Comparison of ENCODE assay signal across 21 cellular contexts in the genomic region with DNA sequence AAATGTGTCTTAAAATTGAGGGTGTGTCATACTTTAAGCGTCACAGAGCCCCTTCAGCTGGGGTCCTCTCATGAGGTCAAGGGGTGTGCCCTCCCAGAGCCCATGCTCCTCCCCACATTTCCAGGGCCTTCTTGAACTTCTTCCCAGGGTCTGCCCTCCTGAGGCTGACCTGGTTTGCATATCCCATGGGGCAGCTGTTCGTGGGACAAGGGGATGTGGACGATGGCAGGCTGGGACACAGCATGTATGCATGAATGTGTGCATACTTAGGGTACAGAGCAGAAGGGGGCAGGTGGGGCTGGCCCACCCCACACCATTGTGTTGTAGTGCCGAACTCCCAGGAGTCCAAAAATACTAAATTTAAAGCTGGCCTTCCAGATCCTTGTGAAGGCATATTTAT. TPM values are rescaled to one million over a fixed set of nuclear protein-coding genes. Genes with fewer than 3 reads are reported as not detected.
A peak's percentile ranks its signal among the peaks of the same experiment; 100 is the strongest.
DNase-seq lines count a peak whose midpoint lies in the region; ATAC-seq, FAIRE-seq and TF ChIP-seq lines count a peak whose summit lies in the region.
"Had no signal": no experiment of that assay in that cellular context is flagged by ENCODE, and none has a peak within 500 bp of the region (broad histone marks: within the 10 kb centered on the region; RNA-seq: fewer than 3 reads in every experiment).

No MANE protein-coding gene starts in this region.

- no peak overlapping the region for H2BK5ac ChIP-seq in neuronal stem cell (ENCODE audit: low read length)

- TF ChIP-seq POLR2A in heart left ventricle (IDR thresholded peaks at IDR 0.05) (no peak), GM12891 (IDR thresholded peaks at IDR 0.05; ENCODE audit: low read depth, low read length) (no peak)

- H3K9me3 ChIP-seq in heart left ventricle (no peaks in the 10 kb centered on the region), heart right ventricle (peaks cover 0 to 5% (median 0%) of the 10 kb centered on the region in 11 donors), RWPE2 (ENCODE audit: severe bottlenecking) (no peaks in the 10 kb centered on the region), neuronal stem cell (replicated peaks in 1 of 2; ENCODE audit: control insufficient read depth in 2 of 2, insufficient read depth in 1 of 2, low read depth in 1 of 2, low read length in 2 of 2) (no peaks in the 10 kb centered on the region)
- H3K9me3 ChIP-seq: SJSA1 had no signal

- H3K4me3 ChIP-seq in heart left ventricle (no peak overlapping the region), heart right ventricle (no peak overlapping the region), RWPE2 (ENCODE audit: severe bottlenecking) (no peak overlapping the region), neuronal stem cell (ENCODE audit: low read length in 2 of 2) (no peak overlapping the region)
- H3K4me3 ChIP-seq: SJSA1 had no signal

- FAIRE-seq in GM12891 (lab: Jason Lieb, UNC): no peak
- FAIRE-seq: A204.1 had no signal

- H2AFZ ChIP-seq in neuronal stem cell (ENCODE audit: low read length): no peak overlapping the region

- no peak overlapping the region for H4K8ac ChIP-seq in neuronal stem cell (ENCODE audit: low read depth, low read length)

- H3K23ac ChIP-seq in neuronal stem cell (ENCODE audit: low read depth, low read length, poor library complexity): no peak overlapping the region

- H3K27ac ChIP-seq in heart left ventricle: no peak overlapping the region
- H3K27ac ChIP-seq in heart right ventricle: no peak overlapping the region
- no peak overlapping the region for H3K27ac ChIP-seq in RWPE2 (ENCODE audit: poor library complexity, severe bottlenecking)
- H3K27ac ChIP-seq in neuronal stem cell (replicated peaks; ENCODE audit: low read length): no peak overlapping the region
- H3K27ac ChIP-seq: SJSA1 had no signal

- no peak for TF ChIP-seq CTCF in heart left ventricle (IDR thresholded peaks at IDR 0.05)
- TF ChIP-seq CTCF in heart right ventricle (IDR thresholded peaks at IDR 0.05): no peak
- no peak for TF ChIP-seq CTCF in RWPE2 (IDR thresholded peaks at IDR 0.05; ENCODE audit: poor library complexity, severe bottlenecking)

- no peak overlapping the region for H3K4ac ChIP-seq in neuronal stem cell (ENCODE audit: low read length)

- no peak overlapping the region for H2BK12ac ChIP-seq in neuronal stem cell (ENCODE audit: low read length)

- H2AK5ac ChIP-seq in neuronal stem cell (ENCODE audit: low read depth, low read length): peak overlapping the region; percentile 86

- ATAC-seq in heart left ventricle (no peak), heart right ventricle (no peak), RWPE2 (ENCODE audit: low read depth) (no peak)
- ATAC-seq: Panc1 had no signal

- no peak overlapping the region for H3K18ac ChIP-seq in neuronal stem cell (ENCODE audit: low read length)

- H4K91ac ChIP-seq in neuronal stem cell (ENCODE audit: low read depth, low read length, poor library complexity): no peak overlapping the region

- DNase-seq in heart left ventricle (peak in 3 of 5 donors; percentile 11 to 14 (median 11)), heart right ventricle (no peak), RWPE2 (ENCODE audit: low spot score) (peak; percentile 42), neuronal stem cell (ENCODE audit: low spot score) (no peak), mesenteric fat pad (ENCODE audit: low spot score) (no peak), GM12891 (ENCODE audit: insufficient read length, low spot score) (no peak)
- no peak for DNase-seq in activated naive CD4-positive, alpha-beta T cell treated with anti-CD3 and anti-CD28 coated beads, Interleukin-2, amount 50 U/mL, for 16 hours
- DNase-seq: CD4-positive, CD25-positive, alpha-beta regulatory T cell; COR-L47; DMS79; HFFc6; NCI-H1694; NCI-H2081; NCI-H2171; NCI-H345; NCI-H524; NCI-H774; NK-92 treated with Interleukin-12 subunit alpha and Interleukin-12 subunit beta, amount 100 ng/mL, for 24 hours had no signal

- H3K36me3 ChIP-seq in heart left ventricle (no peaks in the 10 kb centered on the region), heart right ventricle (no peaks in the 10 kb centered on the region), RWPE2 (ENCODE audit: low read depth) (no peaks in the 10 kb centered on the region), neuronal stem cell (replicated peaks in 1 of 2; ENCODE audit: control insufficient read depth in 2 of 2, insufficient read depth in 2 of 2, low read length in 2 of 2) (no peaks in the 10 kb centered on the region)
- H3K36me3 ChIP-seq: SJSA1 had no signal

- 70 to 89% (median 75%) methylated on average over 2 to 4 of the region's 4 CpGs for WGBS in heart left ventricle, 4 donors
- WGBS in heart right ventricle, 2 donors: 77 to 81% methylated on average over 4 of the region's 4 CpGs
- WGBS in neuronal stem cell (ENCODE audit: extremely low coverage in 2 of 2, insufficient read length in 2 of 2, insufficient replicate concordance in 1 of 2), 2 donors: no CpG with 5 or more reads among the region's 4 CpGs

- H2BK120ac ChIP-seq in neuronal stem cell (ENCODE audit: low read depth, low read length): no peak overlapping the region

- no peak overlapping the region for H3K14ac ChIP-seq in neuronal stem cell (ENCODE audit: low read length)

- no peak overlapping the region for H2BK15ac ChIP-seq in neuronal stem cell (ENCODE audit: low read length)

- no peaks in the 10 kb centered on the region for H3K79me1 ChIP-seq in neuronal stem cell (ENCODE audit: low read depth, low read length)

- no peak overlapping the region for H3K9ac ChIP-seq in neuronal stem cell (ENCODE audit: low read depth, low read length, poor library complexity)

- H3K27me3 ChIP-seq in heart left ventricle (no peaks in the 10 kb centered on the region), heart right ventricle (no peaks in the 10 kb centered on the region), RWPE2 (ENCODE audit: insufficient read depth, poor library complexity, severe bottlenecking) (no peaks in the 10 kb centered on the region), neuronal stem cell (ENCODE audit: control insufficient read depth in 3 of 3, insufficient read depth in 3 of 3, low read depth in 1 of 3, low read length in 3 of 3) (peaks cover 0 to 33% (median 0%) of the 10 kb centered on the region in 3 experiments)
- H3K27me3 ChIP-seq: SJSA1 had no signal

- H3K4me2 ChIP-seq in neuronal stem cell (ENCODE audit: insufficient read depth, low read length, poor library complexity, severe bottlenecking): no peak overlapping the region

- intact Hi-C loops in heart left ventricle (cut with DNase I) (no loop called here), heart right ventricle (cut with DNase I) (no loop called here)

- H3K4me1 ChIP-seq in heart left ventricle (peaks cover 0 to 60% (median 33%) of the 10 kb centered on the region in 12 donors), heart right ventricle (peaks cover 13 to 47% (median 38%) of the 10 kb centered on the region in 9 donors), RWPE2 (ENCODE audit: insufficient read depth, poor library complexity, severe bottlenecking) (peaks cover 21% of the 10 kb centered on the region), neuronal stem cell (ENCODE audit: control insufficient read depth in 2 of 2, insufficient read depth in 1 of 2, low read depth in 1 of 2, low read length in 2 of 2) (peaks cover 10 to 11% of the 10 kb centered on the region in 2 donors)

TF ChIP-seq in GM12891, 5 proteins besides CTCF, POLR2A, EP300 and RAD21:
- TF ChIP-seq POLR2AphosphoS5 (IDR thresholded peaks at IDR 0.05; ENCODE audit: low read depth, low read length) (no peak), PAX5 (IDR thresholded peaks at IDR 0.05; ENCODE audit: insufficient read depth, low read length, severe bottlenecking) (no peak), POU2F2 (IDR thresholded peaks at IDR 0.05; ENCODE audit: low read depth, low read length) (no peak), SPI1 (IDR thresholded peaks at IDR 0.05; ENCODE audit: low read depth, low read length) (no peak), TAF1 (IDR thresholded peaks at IDR 0.05; ENCODE audit: low read depth, low read length) (no peak)

RNA-seq across cellular contexts. Expression of gene TAF1B, which starts 46.2 kb away (rescaled TPM):
- 10 to 100 TPM in 1 of 9 donors, 1 to 10 TPM in 8; 3.8 to 13.9 (median 5.2) TPM for total RNA-seq in heart left ventricle
- 1 to 10 TPM; 1.1 to 4.7 TPM for polyA plus RNA-seq in heart left ventricle
- total RNA-seq in heart right ventricle: 1 to 10 TPM; 2.4 to 7.9 (median 4.9) TPM
- polyA plus RNA-seq in heart right ventricle: 1 to 10 TPM; 1.8 to 3.0 TPM
- polyA plus RNA-seq in neuronal stem cell (2013, experiment 1 of 2): 20.1 TPM
- polyA plus RNA-seq in neuronal stem cell (2013, experiment 2 of 2): 21.8 TPM
- total RNA-seq in mesenteric fat pad: 31.2 TPM
- 4.0 TPM for polyA plus RNA-seq in GM12891 (2012; ENCODE audit: low read depth, missing spikeins)

Comparison
In these comparisons a context has a peak if more than half of its experiments do, and no peak if none do; other contexts are left out.
1. DNase-seq: peak in heart left ventricle (3 of 5) and RWPE2 (single experiment); none in heart right ventricle (0 of 2), neuronal stem cell (single experiment), activated naive CD4-positive, alpha-beta T cell treated with anti-CD3 and anti-CD28 coated beads, Interleukin-2, amount 50 U/mL, for 16 hours (single experiment), mesenteric fat pad (single experiment) and GM12891 (single experiment).